Comparison of ENCODE assay signal across 8 cellular contexts in genomic region chr6:32194825-32195651, GRCh38. TPM values are rescaled to one million over a fixed set of nuclear protein-coding genes. Genes with fewer than 3 reads are reported as not detected.
DNase-seq lines count a peak whose midpoint lies in the region; ATAC-seq and TF ChIP-seq lines count a peak whose summit lies in the region.

No MANE protein-coding gene starts in this region.

- no peaks in the 10 kb centered on the region; the same call in 1 of the 2 replicates for H3K27me3 ChIP-seq in PC-9 (ENCODE audit: insufficient read depth, low read depth)
- H3K27me3 ChIP-seq in transverse colon: no peaks in the 10 kb centered on the region

- H3K4me2 ChIP-seq in PC-9: peak overlapping the region; percentile 93

- H3K27ac ChIP-seq in PC-9 (peak overlapping the region; percentile 39; the same call in 1 of the 2 replicates), transverse colon (peak overlapping the region; percentile 89 to 100 (median 98))

- no peak for TF ChIP-seq POLR2A in transverse colon (IDR thresholded peaks at IDR 0.05)

- peak overlapping the region; percentile 72 for H3K4me3 ChIP-seq in PC-9
- H3K4me3 ChIP-seq in transverse colon: peak overlapping the region in 3 of 4 donors; percentile 24 to 53 (median 27)

- peak; percentile 72 for TF ChIP-seq CTCF in PC-9 (conservative IDR thresholded peaks at IDR 0.05)
- peak; percentile 45 to 83 (median 54) for TF ChIP-seq CTCF in transverse colon (IDR thresholded peaks at IDR 0.05)

- H3K27ac Mint-ChIP-seq in central memory CD8-positive, alpha-beta T cell (ENCODE audit: low read depth): peak overlapping the region; percentile 98

- H3K36me3 Mint-ChIP-seq in central memory CD8-positive, alpha-beta T cell (ENCODE audit: insufficient read depth): peaks cover 25% of the 10 kb centered on the region

- intact Hi-C loops in PC-9 (cut with micrococcal nuclease; ENCODE audit: unreplicated experiment) (loop anchor here (1.0 to 10.0 kb wide), 6 partner anchors 17 to 780 kb away; partner anchors contain the start of genes ATP6V1G2, DDX39B, FKBPL and NFKBIL1), transverse colon (cut with DNase I; ENCODE audit: low total_unique reads) (no loop called here)

- no peaks in the 10 kb centered on the region for H3K9me3 ChIP-seq in PC-9 (ENCODE audit: insufficient read depth, low read depth)
- no peaks in the 10 kb centered on the region for H3K9me3 ChIP-seq in transverse colon

- peaks cover 18% of the 10 kb centered on the region for H3K4me1 ChIP-seq in PC-9 (replicated peaks; ENCODE audit: insufficient read depth)
- H3K4me1 ChIP-seq in transverse colon: peaks cover 10 to 45% (median 31%) of the 10 kb centered on the region in 4 donors

- peak; percentile 8 for ATAC-seq in central memory CD8-positive, alpha-beta T cell (replicated peaks; ENCODE audit: extremely low read depth, poor library complexity, severe bottlenecking)
- no peak for ATAC-seq in activated CD4-positive, CD25-positive, alpha-beta regulatory T cell treated with anti-CD3 and anti-CD28 coated beads, Interleukin-2, amount 50 U/mL, for 24 hours

- H3K36me3 ChIP-seq in PC-9 (ENCODE audit: low read depth) (no peaks in the 10 kb centered on the region), transverse colon (no peaks in the 10 kb centered on the region)

- no peaks in the 10 kb centered on the region for H3K79me2 ChIP-seq in PC-9 (ENCODE audit: low read depth)

- H3K4me3 Mint-ChIP-seq in central memory CD8-positive, alpha-beta T cell: peak overlapping the region; percentile 98

- H3K4me1 Mint-ChIP-seq in central memory CD8-positive, alpha-beta T cell: peaks cover 61% of the 10 kb centered on the region

- peaks cover 17% of the 10 kb centered on the region for H3F3A ChIP-seq in PC-9 (ENCODE audit: insufficient read depth, low read depth)

- H3K27me3 Mint-ChIP-seq in central memory CD8-positive, alpha-beta T cell: no peaks in the 10 kb centered on the region

- no peaks in the 10 kb centered on the region for H3K9me2 ChIP-seq in PC-9 (ENCODE audit: insufficient read depth)

- peak; percentile 6 for DNase-seq in NCI-H1105 (lab: John Stamatoyannopoulos, UW)
- no peak for DNase-seq in NCI-H1105 treated with DMSO at 0.1 percent for 48 hours (lab: John Stamatoyannopoulos, UW)
- DNase-seq in HEK293T (ENCODE audit: extremely low spot score): peak; percentile 47
- DNase-seq in PC-9: no peak
- no peak for DNase-seq in central memory CD8-positive, alpha-beta T cell (ENCODE audit: low spot score in 2 of 2)
- DNase-seq in lung microvascular endothelial cell (ENCODE audit: low read depth in 2 of 2): peak; percentile 41 to 76
- DNase-seq in transverse colon: peak; percentile 44

- H4K20me1 ChIP-seq in PC-9 (ENCODE audit: insufficient read depth): no peaks in the 10 kb centered on the region

- no peaks in the 10 kb centered on the region for H3K9me3 Mint-ChIP-seq in central memory CD8-positive, alpha-beta T cell

- 15 to 18% methylated on average over 4 to 14 of the region's 15 CpGs for WGBS in transverse colon (ENCODE audit: low coverage in 1 of 2), 2 donors

- POLR2A ChIA-PET in HEK293T (lab: Yijun Ruan, JAX): interaction anchor here (0.5 to 11.7 kb wide), 22 partner anchors 11 to 777 kb away, joined by 3 to 153 read pairs (median 4); partner anchors contain the start of genes AGPAT1, ATF6B, FKBPL and MSH5
- POLR2A ChIA-PET in PC-9 (lab: Charles Lee; ENCODE audit: unreplicated experiment): interaction anchor here (0.5 to 1.2 kb wide), 6 partner anchors 17 to 796 kb away, joined by 3 to 10 read pairs (median 4); no protein-coding TSS in a partner anchor

- peak overlapping the region; percentile 76; the same call in 1 of the 2 replicates for H2AFZ ChIP-seq in PC-9

- CTCF ChIA-PET in HEK293T (lab: Yijun Ruan, JAX) (interaction anchor here (0.6 to 1.2 kb wide), 5 partner anchors 65 to 676 kb away, joined by 3 to 4 read pairs (median 3); no protein-coding TSS in a partner anchor), PC-9 (lab: Charles Lee) (no interaction called here)

- in situ Hi-C loops in transverse colon (cut with MboI; ENCODE audit: low pct_ligation_motif_present in 1 of 4, low pct_unique_long_range_greater_than_20kb in 1 of 4, low sequenced_read_pairs in 3 of 4): no loop called here

- BruUV-seq in PC-9 (replicated peaks; lab: Mats Ljungman, UMichigan): TSS peak; percentile 97

- TF ChIP-seq EP300 in transverse colon (IDR thresholded peaks at IDR 0.05; ENCODE audit: low read depth): no peak

TF ChIP-seq in HEK293T, 16 proteins besides CTCF, POLR2A, EP300 and RAD21:
- TF ChIP-seq, protein P1, sequence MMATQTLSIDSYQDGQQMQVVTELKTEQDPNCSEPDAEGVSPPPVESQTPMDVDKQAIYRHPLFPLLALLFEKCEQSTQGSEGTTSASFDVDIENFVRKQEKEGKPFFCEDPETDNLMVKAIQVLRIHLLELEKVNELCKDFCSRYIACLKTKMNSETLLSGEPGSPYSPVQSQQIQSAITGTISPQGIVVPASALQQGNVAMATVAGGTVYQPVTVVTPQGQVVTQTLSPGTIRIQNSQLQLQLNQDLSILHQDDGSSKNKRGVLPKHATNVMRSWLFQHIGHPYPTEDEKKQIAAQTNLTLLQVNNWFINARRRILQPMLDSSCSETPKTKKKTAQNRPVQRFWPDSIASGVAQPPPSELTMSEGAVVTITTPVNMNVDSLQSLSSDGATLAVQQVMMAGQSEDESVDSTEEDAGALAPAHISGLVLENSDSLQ (IDR thresholded peaks at IDR 0.05): no peak
- TF ChIP-seq BHLHE40 (IDR thresholded peaks at IDR 0.05; ENCODE audit: borderline replicate concordance) (no peak), TARDBP (IDR thresholded peaks at IDR 0.05) (no peak), ARNT (IDR thresholded peaks at IDR 0.05) (no peak), CTBP1 (IDR thresholded peaks at IDR 0.05; ENCODE audit: borderline replicate concordance) (no peak; the same call in 1 of the 2 replicates), NFRKB (IDR thresholded peaks at IDR 0.05) (no peak)

RNA-seq across cellular contexts. Expression of gene GPSM3, which starts 2.6 kb away (rescaled TPM):
- total RNA-seq in PC-9 (2021) (8.6 and 10.4 TPM in 2 replicates), lung microvascular endothelial cell (6.2 and 7.0 TPM in 2 replicates), transverse colon (1 to 10 TPM in 3 of 4 donors, under 1 TPM in 1; 1.00 to 8.6 (median 6.7) TPM)

RNA-seq across cellular contexts. Expression of gene PBX2, which starts 5.0 kb away (rescaled TPM):
- total RNA-seq in PC-9 (2021): 88.2 and 89.3 TPM in 2 replicates
- 26.8 and 33.1 TPM in 2 replicates for total RNA-seq in lung microvascular endothelial cell
- 10 to 100 TPM; 34.4 to 87.5 (median 41.3) TPM for total RNA-seq in transverse colon

RNA-seq across cellular contexts. Expression of gene AGER, which starts 11.0 kb away (rescaled TPM):
- total RNA-seq in PC-9 (2021) (18.1 and 20.4 TPM in 2 replicates), lung microvascular endothelial cell (0.22 and 0.60 TPM in 2 replicates), transverse colon (1 to 10 TPM; 1.1 to 9.0 (median 2.7) TPM)

RNA-seq across cellular contexts. Expression of gene RNF5, which starts 16.8 kb away (rescaled TPM):
- total RNA-seq in PC-9 (2021): 45.6 and 51.3 TPM in 2 replicates
- 38.6 and 57.1 TPM in 2 replicates for total RNA-seq in lung microvascular endothelial cell
- 100 to 1,000 TPM in 3 of 4 donors, 10 to 100 TPM in 1; 36.0 to 212 (median 120) TPM for total RNA-seq in transverse colon

RNA-seq across cellular contexts. Expression of gene AGPAT1, which starts 19.2 kb away (rescaled TPM):
- total RNA-seq in PC-9 (2021): 58.9 and 61.7 TPM in 2 replicates
- 8.3 and 11.9 TPM in 2 replicates for total RNA-seq in lung microvascular endothelial cell
- total RNA-seq in transverse colon: 10 to 100 TPM; 17.9 to 67.2 (median 50.1) TPM

Comparison
In these comparisons a context has a peak if more than half of its experiments do, and no peak if none do; other contexts are left out.
1. DNase-seq: peak in NCI-H1105 (single experiment), HEK293T (single experiment), lung microvascular endothelial cell (2 of 2) and transverse colon (single experiment); none in NCI-H1105 treated with DMSO at 0.1 percent for 48 hours (single experiment), PC-9 (0 of 2) and central memory CD8-positive, alpha-beta T cell (0 of 2).